20 cellular contexts compared by ENCODE assay signal in the genomic region with DNA sequence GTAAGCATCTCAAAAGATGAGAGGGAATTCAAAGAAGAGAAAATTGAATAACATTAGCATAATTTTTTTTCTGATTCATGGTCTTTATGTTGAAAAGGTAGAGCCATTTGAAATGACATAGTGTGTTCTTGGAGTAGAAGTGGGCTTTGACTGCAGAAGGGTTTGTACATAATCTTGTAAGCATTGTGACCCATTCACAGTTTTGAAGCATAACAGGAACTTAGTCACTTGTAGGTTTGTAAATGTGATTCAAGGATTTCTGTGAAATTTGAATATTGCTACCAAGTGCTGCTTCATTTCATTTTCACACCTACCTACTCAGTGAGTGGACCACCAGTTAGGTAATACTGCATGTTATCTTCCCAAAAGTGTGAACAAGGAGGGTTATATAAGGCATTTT.
DNase-seq lines count a peak whose midpoint lies in the region; ATAC-seq, FAIRE-seq and TF ChIP-seq lines count a peak whose summit lies in the region.
"Had no signal": no experiment of that assay in that cellular context is flagged by ENCODE, and none has a peak within 500 bp of the region (broad histone marks: within the 10 kb centered on the region; RNA-seq: fewer than 3 reads in every experiment).

No MANE protein-coding gene starts in this region.

- H3K36me3 Mint-ChIP-seq in natural killer cell treated with Interleukin-12 subunit alpha and Interleukin-12 subunit beta and Interleukin-15 and Interleukin-18, amount 100 ng/mL, for 72 hours: no peaks in the 10 kb centered on the region
- no peaks in the 10 kb centered on the region for H3K36me3 Mint-ChIP-seq in natural killer cell
- H3K36me3 Mint-ChIP-seq: CD4-positive, alpha-beta memory T cell had no signal

- peak; percentile 38 for FAIRE-seq in endothelial cell of umbilical vein (lab: Jason Lieb, UNC)
- FAIRE-seq: GM12891, GM18507, H1 had no signal

- H3K9me3 ChIP-seq in endothelial cell of umbilical vein (replicated peaks; ENCODE audit: control insufficient read depth, insufficient read depth, low read length): no peaks in the 10 kb centered on the region

- TF ChIP-seq POLR2A in endothelial cell of umbilical vein (IDR thresholded peaks at IDR 0.05; ENCODE audit: low read depth, low read length): no peak

- H3K36me3 ChIP-seq in endothelial cell of umbilical vein (ENCODE audit: control insufficient read depth in 2 of 2, extremely low read depth in 1 of 2, insufficient read depth in 2 of 2, low read length in 2 of 2): no peaks in the 10 kb centered on the region

- H3K27me3 ChIP-seq in endothelial cell of umbilical vein (ENCODE audit: control insufficient read depth in 2 of 2, insufficient read depth in 2 of 2, low read length in 2 of 2): no peaks in the 10 kb centered on the region

- CTCF ChIA-PET in endothelial cell of umbilical vein (lab: Charles Lee): interaction anchor here (0.9 to 1.1 kb wide), 2 partner anchors 9 to 14 kb away, joined by 3 to 4 read pairs; no protein-coding TSS in a partner anchor

- dilution Hi-C loops in endothelial cell of umbilical vein (cut with MboI; ENCODE audit: extremely low pct_ligation_motif_present, low sequenced_read_pairs): no loop called here

- peaks cover 5 to 8% of the 10 kb centered on the region in 2 donors for H3K4me1 Mint-ChIP-seq in natural killer cell treated with Interleukin-12 subunit alpha and Interleukin-12 subunit beta and Interleukin-15 and Interleukin-18, amount 100 ng/mL, for 72 hours (ENCODE audit: low read depth in 2 of 2)
- peaks cover 0 to 4% of the 10 kb centered on the region in 2 donors for H3K4me1 Mint-ChIP-seq in natural killer cell
- H3K4me1 Mint-ChIP-seq: CD4-positive, alpha-beta memory T cell had no signal

- no peak overlapping the region for H3K4me3 Mint-ChIP-seq in natural killer cell treated with Interleukin-12 subunit alpha and Interleukin-12 subunit beta and Interleukin-15 and Interleukin-18, amount 100 ng/mL, for 72 hours
- H3K4me3 Mint-ChIP-seq in natural killer cell: no peak overlapping the region
- H3K4me3 Mint-ChIP-seq: CD4-positive, alpha-beta memory T cell had no signal

- no peak overlapping the region for H3K27ac ChIP-seq in endothelial cell of umbilical vein (ENCODE audit: insufficient read depth, low read depth, low read length)
- H3K27ac ChIP-seq: GM23248 had no signal

- H3K4me1 ChIP-seq in endothelial cell of umbilical vein (ENCODE audit: control insufficient read depth, extremely low read depth, insufficient read depth, low read length): no peaks in the 10 kb centered on the region

- no peak for DNase-seq in natural killer cell treated with Interleukin-12 subunit alpha and Interleukin-12 subunit beta and Interleukin-15 and Interleukin-18, amount 100 ng/mL, for 72 hours (ENCODE audit: low spot score)
- DNase-seq in natural killer cell (no peak), RKO (ENCODE audit: low spot score) (peak; percentile 17), endothelial cell of umbilical vein (ENCODE audit: low read depth, low spot score) (no peak)
- DNase-seq: C1 segment of cervical spinal cord; Calu3; CD4-positive, alpha-beta memory T cell; COR-L47; DMS53; DMS79 treated with DMSO at 0.1 percent for 48 hours; GF-D8; GM23248; H7; HCEC 1CT had no signal

- H3K4me3 ChIP-seq in endothelial cell of umbilical vein (replicated peaks in 1 of 3; ENCODE audit: insufficient read depth in 1 of 3, low read depth in 1 of 3, low read length in 3 of 3): no peak overlapping the region
- H3K4me3 ChIP-seq: GM23248 had no signal

- no peaks in the 10 kb centered on the region for H3K9me1 ChIP-seq in endothelial cell of umbilical vein (replicated peaks; ENCODE audit: control insufficient read depth, extremely low read depth, insufficient read depth, low read length)

- no peaks in the 10 kb centered on the region for H3K79me2 ChIP-seq in endothelial cell of umbilical vein (ENCODE audit: control insufficient read depth, insufficient read depth, low read length)

- TF ChIP-seq CTCF in natural killer cell (IDR thresholded peaks at IDR 0.05) (no peak), endothelial cell of umbilical vein (IDR thresholded peaks at IDR 0.05; ENCODE audit: extremely low read depth in 1 of 2, insufficient read depth in 1 of 2, low read depth in 1 of 2, low read length in 2 of 2) (no peak)

- H3K9ac ChIP-seq in endothelial cell of umbilical vein (replicated peaks; ENCODE audit: extremely low read depth, insufficient read depth, low read length): no peak overlapping the region
- H3K9ac ChIP-seq: GM23248 had no signal

- intact Hi-C loops in natural killer cell (cut with micrococcal nuclease) (no loop called here), endothelial cell of umbilical vein (cut with micrococcal nuclease) (no loop called here)

- peak overlapping the region; percentile 47 for H3K27ac Mint-ChIP-seq in natural killer cell treated with Interleukin-12 subunit alpha and Interleukin-12 subunit beta and Interleukin-15 and Interleukin-18, amount 100 ng/mL, for 72 hours
- H3K27ac Mint-ChIP-seq in natural killer cell: no peak overlapping the region
- H3K27ac Mint-ChIP-seq: CD4-positive, alpha-beta memory T cell had no signal

- no peak overlapping the region for H2AFZ ChIP-seq in endothelial cell of umbilical vein (ENCODE audit: low read depth, low read length)
- H2AFZ ChIP-seq: GM23248 had no signal

- no peaks in the 10 kb centered on the region for H3K9me3 Mint-ChIP-seq in natural killer cell treated with Interleukin-12 subunit alpha and Interleukin-12 subunit beta and Interleukin-15 and Interleukin-18, amount 100 ng/mL, for 72 hours
- H3K9me3 Mint-ChIP-seq in natural killer cell: no peaks in the 10 kb centered on the region
- H3K9me3 Mint-ChIP-seq: CD4-positive, alpha-beta memory T cell had no signal

- peak; percentile 82 to 83 for ATAC-seq in natural killer cell treated with Interleukin-12 subunit alpha and Interleukin-12 subunit beta and Interleukin-15 and Interleukin-18, amount 100 ng/mL, for 72 hours
- ATAC-seq in natural killer cell: no peak
- ATAC-seq in GM19397 (IDR thresholded peaks at IDR 0.05; ENCODE audit: unreplicated experiment): no peak
- no peak for ATAC-seq in HG03432 (IDR thresholded peaks at IDR 0.05; ENCODE audit: unreplicated experiment)
- no peak for ATAC-seq in GM21367 (IDR thresholded peaks at IDR 0.05; ENCODE audit: unreplicated experiment)

- no peak overlapping the region for H3K4me2 ChIP-seq in endothelial cell of umbilical vein (ENCODE audit: insufficient read depth, low read length)

- no TSS peak for BruUV-seq in endothelial cell of umbilical vein (replicated peaks; lab: Mats Ljungman, UMichigan)

- H4K20me1 ChIP-seq in endothelial cell of umbilical vein (replicated peaks; ENCODE audit: control insufficient read depth, extremely low read depth, insufficient read depth, low read length): no peaks in the 10 kb centered on the region

- no peaks in the 10 kb centered on the region for H3K27me3 Mint-ChIP-seq in natural killer cell treated with Interleukin-12 subunit alpha and Interleukin-12 subunit beta and Interleukin-15 and Interleukin-18, amount 100 ng/mL, for 72 hours
- no peaks in the 10 kb centered on the region for H3K27me3 Mint-ChIP-seq in natural killer cell (ENCODE audit: low read depth in 2 of 2)
- H3K27me3 Mint-ChIP-seq: CD4-positive, alpha-beta memory T cell had no signal

- POLR2A ChIA-PET in endothelial cell of umbilical vein (lab: Charles Lee): no interaction called here

TF ChIP-seq in endothelial cell of umbilical vein, 7 proteins besides CTCF, POLR2A, EP300 and RAD21:
- TF ChIP-seq MYC (IDR thresholded peaks at IDR 0.05; ENCODE audit: low read depth, low read length) (no peak), FOS (IDR thresholded peaks at IDR 0.05; ENCODE audit: borderline replicate concordance, insufficient read depth, low read length) (no peak), POLR2AphosphoS5 (IDR thresholded peaks at IDR 0.05; ENCODE audit: insufficient read depth, low read depth, low read length) (no peak), JUN (IDR thresholded peaks at IDR 0.05; ENCODE audit: borderline replicate concordance, insufficient read depth, insufficient read length, low read depth) (no peak), GATA2 (IDR thresholded peaks at IDR 0.05; ENCODE audit: insufficient read depth, insufficient read length, low read depth, low read length) (no peak), EZH2 (IDR thresholded peaks at IDR 0.05; ENCODE audit: borderline replicate concordance, low read depth, low read length, severe bottlenecking) (no peak)
- TF ChIP-seq, protein P1, sequence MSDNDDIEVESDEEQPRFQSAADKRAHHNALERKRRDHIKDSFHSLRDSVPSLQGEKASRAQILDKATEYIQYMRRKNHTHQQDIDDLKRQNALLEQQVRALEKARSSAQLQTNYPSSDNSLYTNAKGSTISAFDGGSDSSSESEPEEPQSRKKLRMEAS (IDR thresholded peaks at IDR 0.05; ENCODE audit: insufficient read depth, insufficient read length): no peak

Comparison
In these comparisons a context has a peak if more than half of its experiments do, and no peak if none do; other contexts are left out.
1. ATAC-seq: peak in natural killer cell treated with Interleukin-12 subunit alpha and Interleukin-12 subunit beta and Interleukin-15 and Interleukin-18, amount 100 ng/mL, for 72 hours (2 of 2); none in natural killer cell (0 of 3), GM19397 (single experiment), HG03432 (single experiment) and GM21367 (single experiment).
2. H3K27ac Mint-ChIP-seq: peak in natural killer cell treated with Interleukin-12 subunit alpha and Interleukin-12 subunit beta and Interleukin-15 and Interleukin-18, amount 100 ng/mL, for 72 hours (2 of 2); none in natural killer cell (0 of 2).